1 cellular context compared by ENCODE assay signal in the genomic region with DNA sequence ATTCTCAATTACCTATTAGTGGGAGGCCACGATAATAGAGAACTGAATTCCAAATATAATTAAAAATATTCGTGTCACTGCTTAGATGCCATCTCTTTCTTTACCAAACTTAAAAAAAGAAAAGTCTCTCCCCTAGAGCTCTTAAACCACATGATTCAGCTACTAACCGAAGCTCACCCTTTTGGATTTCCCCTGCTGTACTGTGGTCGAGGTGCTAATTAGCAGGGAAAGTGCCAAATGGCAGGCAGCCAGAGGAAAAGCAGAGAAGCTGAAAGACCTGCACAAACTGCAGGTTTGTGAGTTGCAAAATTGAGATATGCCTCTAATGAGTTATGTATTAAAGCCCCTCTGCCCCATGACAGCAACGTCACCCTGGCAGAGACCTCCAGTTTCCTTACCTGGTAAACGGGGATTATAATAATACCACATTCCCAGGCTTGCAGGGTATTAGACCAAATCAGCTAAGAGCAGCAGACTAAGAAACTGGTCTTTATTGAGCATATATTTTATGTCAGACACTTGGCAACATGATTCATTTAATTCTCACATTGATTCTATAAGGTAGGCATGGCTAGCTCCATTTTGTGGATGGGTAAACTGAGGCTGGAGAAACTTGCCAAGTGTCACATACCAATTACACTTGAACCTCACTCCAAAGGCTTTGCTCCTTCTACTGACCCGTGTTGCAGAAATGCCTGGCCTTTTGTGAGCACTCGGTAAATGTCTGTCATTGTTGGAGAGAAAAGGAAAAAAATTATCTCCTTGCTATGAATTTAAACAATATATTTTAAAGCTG.
TF ChIP-seq lines count a peak whose summit lies in the region.

No MANE protein-coding gene starts in this region.

TF ChIP-seq in GM12878, 131 proteins besides CTCF, POLR2A, EP300 and RAD21 (continued from another document):
- TF ChIP-seq, protein P1, sequence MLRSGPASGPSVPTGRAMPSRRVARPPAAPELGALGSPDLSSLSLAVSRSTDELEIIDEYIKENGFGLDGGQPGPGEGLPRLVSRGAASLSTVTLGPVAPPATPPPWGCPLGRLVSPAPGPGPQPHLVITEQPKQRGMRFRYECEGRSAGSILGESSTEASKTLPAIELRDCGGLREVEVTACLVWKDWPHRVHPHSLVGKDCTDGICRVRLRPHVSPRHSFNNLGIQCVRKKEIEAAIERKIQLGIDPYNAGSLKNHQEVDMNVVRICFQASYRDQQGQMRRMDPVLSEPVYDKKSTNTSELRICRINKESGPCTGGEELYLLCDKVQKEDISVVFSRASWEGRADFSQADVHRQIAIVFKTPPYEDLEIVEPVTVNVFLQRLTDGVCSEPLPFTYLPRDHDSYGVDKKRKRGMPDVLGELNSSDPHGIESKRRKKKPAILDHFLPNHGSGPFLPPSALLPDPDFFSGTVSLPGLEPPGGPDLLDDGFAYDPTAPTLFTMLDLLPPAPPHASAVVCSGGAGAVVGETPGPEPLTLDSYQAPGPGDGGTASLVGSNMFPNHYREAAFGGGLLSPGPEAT (IDR thresholded peaks at IDR 0.05; ENCODE audit: low read depth) = peak; percentile 99
- TF ChIP-seq HDGF (IDR thresholded peaks at IDR 0.05) = no peak
- peak; percentile 56 for TF ChIP-seq JUNB (IDR thresholded peaks at IDR 0.05)
- TF ChIP-seq NFXL1 (IDR thresholded peaks at IDR 0.05; ENCODE audit: borderline replicate concordance) = no peak
- TF ChIP-seq RBBP5 (conservative IDR thresholded peaks at IDR 0.05) = no peak
- TF ChIP-seq SRF (IDR thresholded peaks at IDR 0.05; ENCODE audit: low read depth in 2 of 2, low read length in 2 of 2) = no peak
- TF ChIP-seq FOXM1 (IDR thresholded peaks at IDR 0.05; ENCODE audit: low read depth, low read length) = peak; percentile 91
- TF ChIP-seq, protein P2, sequence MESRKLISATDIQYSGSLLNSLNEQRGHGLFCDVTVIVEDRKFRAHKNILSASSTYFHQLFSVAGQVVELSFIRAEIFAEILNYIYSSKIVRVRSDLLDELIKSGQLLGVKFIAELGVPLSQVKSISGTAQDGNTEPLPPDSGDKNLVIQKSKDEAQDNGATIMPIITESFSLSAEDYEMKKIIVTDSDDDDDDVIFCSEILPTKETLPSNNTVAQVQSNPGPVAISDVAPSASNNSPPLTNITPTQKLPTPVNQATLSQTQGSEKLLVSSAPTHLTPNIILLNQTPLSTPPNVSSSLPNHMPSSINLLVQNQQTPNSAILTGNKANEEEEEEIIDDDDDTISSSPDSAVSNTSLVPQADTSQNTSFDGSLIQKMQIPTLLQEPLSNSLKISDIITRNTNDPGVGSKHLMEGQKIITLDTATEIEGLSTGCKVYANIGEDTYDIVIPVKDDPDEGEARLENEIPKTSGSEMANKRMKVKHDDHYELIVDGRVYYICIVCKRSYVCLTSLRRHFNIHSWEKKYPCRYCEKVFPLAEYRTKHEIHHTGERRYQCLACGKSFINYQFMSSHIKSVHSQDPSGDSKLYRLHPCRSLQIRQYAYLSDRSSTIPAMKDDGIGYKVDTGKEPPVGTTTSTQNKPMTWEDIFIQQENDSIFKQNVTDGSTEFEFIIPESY (IDR thresholded peaks at IDR 0.05) = no peak
- no peak for TF ChIP-seq EZH2 (IDR thresholded peaks at IDR 0.05; ENCODE audit: borderline replicate concordance, control insufficient read depth, low read depth, low read length)
- TF ChIP-seq, protein P3, sequence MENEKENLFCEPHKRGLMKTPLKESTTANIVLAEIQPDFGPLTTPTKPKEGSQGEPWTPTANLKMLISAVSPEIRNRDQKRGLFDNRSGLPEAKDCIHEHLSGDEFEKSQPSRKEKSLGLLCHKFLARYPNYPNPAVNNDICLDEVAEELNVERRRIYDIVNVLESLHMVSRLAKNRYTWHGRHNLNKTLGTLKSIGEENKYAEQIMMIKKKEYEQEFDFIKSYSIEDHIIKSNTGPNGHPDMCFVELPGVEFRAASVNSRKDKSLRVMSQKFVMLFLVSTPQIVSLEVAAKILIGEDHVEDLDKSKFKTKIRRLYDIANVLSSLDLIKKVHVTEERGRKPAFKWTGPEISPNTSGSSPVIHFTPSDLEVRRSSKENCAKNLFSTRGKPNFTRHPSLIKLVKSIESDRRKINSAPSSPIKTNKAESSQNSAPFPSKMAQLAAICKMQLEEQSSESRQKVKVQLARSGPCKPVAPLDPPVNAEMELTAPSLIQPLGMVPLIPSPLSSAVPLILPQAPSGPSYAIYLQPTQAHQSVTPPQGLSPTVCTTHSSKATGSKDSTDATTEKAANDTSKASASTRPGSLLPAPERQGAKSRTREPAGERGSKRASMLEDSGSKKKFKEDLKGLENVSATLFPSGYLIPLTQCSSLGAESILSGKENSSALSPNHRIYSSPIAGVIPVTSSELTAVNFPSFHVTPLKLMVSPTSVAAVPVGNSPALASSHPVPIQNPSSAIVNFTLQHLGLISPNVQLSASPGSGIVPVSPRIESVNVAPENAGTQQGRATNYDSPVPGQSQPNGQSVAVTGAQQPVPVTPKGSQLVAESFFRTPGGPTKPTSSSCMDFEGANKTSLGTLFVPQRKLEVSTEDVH (IDR thresholded peaks at IDR 0.05; ENCODE audit: low read depth, partially characterized antibody) = peak; percentile 41
- TF ChIP-seq EED (IDR thresholded peaks at IDR 0.05; ENCODE audit: low read depth) = peak; percentile 71
- TF ChIP-seq MYC (IDR thresholded peaks at IDR 0.05; ENCODE audit: insufficient read depth, insufficient read length, insufficient replicate concordance, low read length, severe bottlenecking) = no peak
- TF ChIP-seq, protein P4, sequence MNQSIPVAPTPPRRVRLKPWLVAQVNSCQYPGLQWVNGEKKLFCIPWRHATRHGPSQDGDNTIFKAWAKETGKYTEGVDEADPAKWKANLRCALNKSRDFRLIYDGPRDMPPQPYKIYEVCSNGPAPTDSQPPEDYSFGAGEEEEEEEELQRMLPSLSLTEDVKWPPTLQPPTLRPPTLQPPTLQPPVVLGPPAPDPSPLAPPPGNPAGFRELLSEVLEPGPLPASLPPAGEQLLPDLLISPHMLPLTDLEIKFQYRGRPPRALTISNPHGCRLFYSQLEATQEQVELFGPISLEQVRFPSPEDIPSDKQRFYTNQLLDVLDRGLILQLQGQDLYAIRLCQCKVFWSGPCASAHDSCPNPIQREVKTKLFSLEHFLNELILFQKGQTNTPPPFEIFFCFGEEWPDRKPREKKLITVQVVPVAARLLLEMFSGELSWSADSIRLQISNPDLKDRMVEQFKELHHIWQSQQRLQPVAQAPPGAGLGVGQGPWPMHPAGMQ (IDR thresholded peaks at IDR 0.05; ENCODE audit: borderline replicate concordance) = no peak
- TF ChIP-seq NR2C2 (IDR thresholded peaks at IDR 0.05; ENCODE audit: borderline replicate concordance, control insufficient read depth, insufficient read length, low read depth) = no peak
- TF ChIP-seq ZSCAN29 (IDR thresholded peaks at IDR 0.05) = 0 out of 2 replicates have a peak, but pooled peaks have one; percentile 34
- no peak for TF ChIP-seq FOXK2 (IDR thresholded peaks at IDR 0.05)
- TF ChIP-seq ATF7 (IDR thresholded peaks at IDR 0.05; ENCODE audit: low read depth) = peak; percentile 88
- peak; percentile 75 for TF ChIP-seq RAD51 (IDR thresholded peaks at IDR 0.05)
- peak; percentile 58 for TF ChIP-seq CREM (IDR thresholded peaks at IDR 0.05; ENCODE audit: low read depth)
- TF ChIP-seq TCF12 (IDR thresholded peaks at IDR 0.05; ENCODE audit: low read depth, low read length) = peak; percentile 61; the same call in 1 of the 2 replicates
- TF ChIP-seq CBFB (IDR thresholded peaks at IDR 0.05; ENCODE audit: low read depth) = peak; percentile 86
- no peak for TF ChIP-seq CEBPB (IDR thresholded peaks at IDR 0.05; ENCODE audit: borderline replicate concordance in 1 of 2, low read depth in 2 of 2, low read length in 2 of 2)
- TF ChIP-seq SUZ12 (IDR thresholded peaks at IDR 0.05; ENCODE audit: unreplicated experiment) = no peak
- TF ChIP-seq SMC3 (IDR thresholded peaks at IDR 0.05; ENCODE audit: borderline replicate concordance, low read length) = no peak
- no peak for TF ChIP-seq TARDBP (IDR thresholded peaks at IDR 0.05; ENCODE audit: borderline replicate concordance)
- peak; percentile 49; the same call in 1 of the 2 replicates for TF ChIP-seq POLR2AphosphoS5 (IDR thresholded peaks at IDR 0.05; ENCODE audit: low read length)
- TF ChIP-seq YBX1 (IDR thresholded peaks at IDR 0.05) = no peak
- no peak for TF ChIP-seq SMAD5 (IDR thresholded peaks at IDR 0.05; ENCODE audit: low read depth)
- peak; percentile 79; the same call in 1 of the 2 replicates for TF ChIP-seq CBX5 (IDR thresholded peaks at IDR 0.05; ENCODE audit: low read depth)
